In genomic region chr17:15999141-15999973, GRCh38 we compare ENCODE assay signal across 8 cellular contexts. TPM values are rescaled to one million over a fixed set of nuclear protein-coding genes. Genes with fewer than 3 reads are reported as not detected.
DNase-seq lines count a peak whose midpoint lies in the region; ATAC-seq and TF ChIP-seq lines count a peak whose summit lies in the region.

TSS of gene TTC19 (plus strand) at chr17:15999824. CDS start at chr17:15999849, 25 bp downstream.
TSS of gene ZSWIM7 (minus strand) at chr17:15999704. CDS start at chr17:15999594, 110 bp downstream.

- peaks cover 0 to 60% (median 28%) of the 10 kb centered on the region in 9 donors for H3K36me3 ChIP-seq in heart right ventricle

- peak within 1 kb of the TSS; percentile 99 for H3K27ac Mint-ChIP-seq in type B pancreatic cell

- H3K4me3 Mint-ChIP-seq in type B pancreatic cell: peak within 1 kb of the TSS; percentile 97

- no peaks in the 10 kb centered on the region for H3K27me3 ChIP-seq in heart right ventricle

- TF ChIP-seq CTCF in heart right ventricle (IDR thresholded peaks at IDR 0.05) (peak in 2 of 9 donors; percentile 5 to 30), type B pancreatic cell (conservative IDR thresholded peaks at IDR 0.05) (no peak)

- peaks cover 12% of the 10 kb centered on the region for H3K4me1 Mint-ChIP-seq in type B pancreatic cell (ENCODE audit: unreplicated experiment)

- ATAC-seq in HG02884 (IDR thresholded peaks at IDR 0.05; ENCODE audit: unreplicated experiment): peak; percentile 92
- peak; percentile 97 to 99 (median 98) for ATAC-seq in heart right ventricle

- peak within 1 kb of the TSS; percentile 70 to 95 (median 84) for H3K4me3 ChIP-seq in heart right ventricle

- peaks cover 0 to 3% (median 0%) of the 10 kb centered on the region in 11 donors for H3K9me3 ChIP-seq in heart right ventricle

- DNase-seq in NCI-H146 treated with DMSO at 0.1 percent for 48 hours (lab: John Stamatoyannopoulos, UW; ENCODE audit: unreplicated experiment) (peak; percentile 92), T-helper 1 cell (peak; percentile 78 to 97 (median 87)), amniotic epithelial cell (ENCODE audit: low read depth) (peak; percentile 94), heart right ventricle (peak; percentile 97 to 98), posterior cingulate gyrus (peak; percentile 94 to 100 (median 98)), type B pancreatic cell (ENCODE audit: extremely low spot score, unreplicated experiment) (peak; percentile 97)

- no peaks in the 10 kb centered on the region for H3K9me3 Mint-ChIP-seq in type B pancreatic cell

- peak within 1 kb of the TSS; percentile 85 to 97 (median 94) for H3K27ac ChIP-seq in heart right ventricle

- H3K36me3 Mint-ChIP-seq in type B pancreatic cell: peaks cover 30% of the 10 kb centered on the region

- intact Hi-C loops in heart right ventricle (cut with DNase I): loop anchor here in 7 of 10 donors (2.0 to 10.0 kb wide), 4 partner anchors 52 to 172 kb away; partner anchors contain the start of gene ADORA2B (in 4 of the 7)
- intact Hi-C loops in posterior cingulate gyrus (cut with DNase I): loop anchor here (2.0 kb wide), 3 partner anchors 55 to 215 kb away; partner anchors contain the start of genes ADORA2B and NCOR1

- TF ChIP-seq POLR2A in GM15510 (IDR thresholded peaks at IDR 0.05; ENCODE audit: borderline replicate concordance, extremely low read depth, insufficient read length): peak; percentile 98

- no peaks in the 10 kb centered on the region for H3K27me3 Mint-ChIP-seq in type B pancreatic cell

- peaks cover 0 to 63% (median 42%) of the 10 kb centered on the region in 9 donors for H3K4me1 ChIP-seq in heart right ventricle

- 0% methylated on average over 73 to 91 of the region's 91 CpGs for WGBS in heart right ventricle, 2 donors

RNA-seq across cellular contexts. Expression of gene TTC19, which starts in this region (rescaled TPM):
- 10 to 100 TPM; 25.1 to 41.1 (median 28.2) TPM for total RNA-seq in heart right ventricle
- 10 to 100 TPM; 10.8 to 19.4 TPM for polyA plus RNA-seq in heart right ventricle
- 43.3 and 46.3 TPM in 2 replicates for total RNA-seq in type B pancreatic cell (ENCODE audit: low replicate concordance)

RNA-seq across cellular contexts. Expression of gene ZSWIM7, which starts in this region (rescaled TPM):
- total RNA-seq in heart right ventricle: 10 to 100 TPM; 28.5 to 41.8 (median 34.1) TPM
- polyA plus RNA-seq in heart right ventricle: 10 to 100 TPM; 33.3 to 50.7 TPM
- total RNA-seq in type B pancreatic cell (ENCODE audit: low replicate concordance): 20.7 and 26.4 TPM in 2 replicates

Comparison
In these comparisons a context has a peak if more than half of its experiments do, and no peak if none do; other contexts are left out.
1. Peak in every context shown above with its lines: DNase-seq, ATAC-seq, H3K4me3 ChIP-seq and H3K27ac ChIP-seq.